In genomic region chr6:104477569-104477968, GRCh38 we compare ENCODE assay signal across 12 cellular contexts.
DNase-seq lines count a peak whose midpoint lies in the region; TF ChIP-seq lines count a peak whose summit lies in the region.
"Had no signal": no experiment of that assay in that cellular context is flagged by ENCODE, and none has a peak within 500 bp of the region (broad histone marks: within the 10 kb centered on the region; RNA-seq: fewer than 3 reads in every experiment).

No MANE protein-coding gene starts in this region.

- no peaks in the 10 kb centered on the region for H3K79me1 ChIP-seq in mesenchymal stem cell (replicated peaks; ENCODE audit: low read length, poor library complexity, severe bottlenecking)

- H3K18ac ChIP-seq in mesenchymal stem cell (ENCODE audit: low read depth in 1 of 2, low read length in 2 of 2), result no peak overlapping the region

- H3K27me3 Mint-ChIP-seq in neural progenitor cell (ENCODE audit: insufficient read depth, low read depth), result no peaks in the 10 kb centered on the region
- H3K27me3 Mint-ChIP-seq: B cell had no signal

- no peaks in the 10 kb centered on the region for H3K4me1 ChIP-seq in Karpas-422 (ENCODE audit: low read length)
- H3K4me1 ChIP-seq in neural progenitor cell, result peaks cover 23% of the 10 kb centered on the region
- H3K4me1 ChIP-seq in mesenchymal stem cell (ENCODE audit: control insufficient read depth, insufficient read depth, low read depth, low read length), result no peaks in the 10 kb centered on the region

- no peaks in the 10 kb centered on the region for H3K9me3 Mint-ChIP-seq in neural progenitor cell
- H3K9me3 Mint-ChIP-seq: CD8-positive, alpha-beta T cell; GM23338 had no signal

- no peak overlapping the region for H3K4me3 ChIP-seq in Karpas-422 (ENCODE audit: low read length)
- H3K4me3 ChIP-seq in neural progenitor cell, result no peak overlapping the region
- no peak overlapping the region for H3K4me3 ChIP-seq in mesenchymal stem cell (ENCODE audit: insufficient read depth in 1 of 2, low read depth in 1 of 2, low read length in 2 of 2)
- H3K4me3 ChIP-seq: BLaER1 treated with 17β-estradiol and CSF1 and Interleukin-3, amounts not matched to agents 10 nM and 100 nM; GM23338 had no signal

- H3K79me2 ChIP-seq in Karpas-422 (ENCODE audit: low read length) (no peaks in the 10 kb centered on the region), neural progenitor cell (ENCODE audit: low read depth) (no peaks in the 10 kb centered on the region)

- no peaks in the 10 kb centered on the region for H3K9me2 ChIP-seq in Karpas-422 (replicated peaks; ENCODE audit: insufficient read depth, low read length)

- peaks cover 2% of the 10 kb centered on the region for H3F3A ChIP-seq in neural progenitor cell (ENCODE audit: low read depth)

- no peak overlapping the region for H4K91ac ChIP-seq in mesenchymal stem cell (ENCODE audit: low read length)

- no peak for TF ChIP-seq CTCF in neural progenitor cell (IDR thresholded peaks at IDR 0.05)

- no peaks in the 10 kb centered on the region for H4K20me1 ChIP-seq in Karpas-422 (ENCODE audit: insufficient read depth, low read depth, low read length)
- peaks cover 6% of the 10 kb centered on the region for H4K20me1 ChIP-seq in neural progenitor cell (ENCODE audit: low read depth)
- H4K20me1 ChIP-seq: BLaER1 treated with 17β-estradiol and CSF1 and Interleukin-3, amounts not matched to agents 10 nM and 100 nM had no signal

- no peak overlapping the region for H2AK5ac ChIP-seq in mesenchymal stem cell (ENCODE audit: low read length, severe bottlenecking)

- no peak overlapping the region for H4K8ac ChIP-seq in mesenchymal stem cell (ENCODE audit: low read length)

- H3K36me3 ChIP-seq in Karpas-422 (ENCODE audit: insufficient read depth, low read length) (no peaks in the 10 kb centered on the region), neural progenitor cell (no peaks in the 10 kb centered on the region), mesenchymal stem cell (ENCODE audit: control insufficient read depth in 1 of 2, insufficient read depth in 2 of 2, low read depth in 1 of 2, low read length in 2 of 2) (no peaks in the 10 kb centered on the region)
- H3K36me3 ChIP-seq: BLaER1 treated with 17β-estradiol and CSF1 and Interleukin-3, amounts not matched to agents 10 nM and 100 nM had no signal

- no peak overlapping the region for H3K9ac ChIP-seq in Karpas-422 (ENCODE audit: low read length)
- no peak overlapping the region for H3K9ac ChIP-seq in neural progenitor cell
- no peak overlapping the region for H3K9ac ChIP-seq in mesenchymal stem cell (ENCODE audit: low read length)
- H3K9ac ChIP-seq: BLaER1 treated with 17β-estradiol and CSF1 and Interleukin-3, amounts not matched to agents 10 nM and 100 nM had no signal

- H3K27ac ChIP-seq in Karpas-422 (ENCODE audit: low read length) (no peak overlapping the region), neural progenitor cell (no peak overlapping the region), mesenchymal stem cell (ENCODE audit: low read length, poor library complexity, severe bottlenecking) (no peak overlapping the region)
- H3K27ac ChIP-seq: BLaER1 treated with 17β-estradiol and CSF1 and Interleukin-3, amounts not matched to agents 10 nM and 100 nM had no signal

- H3K14ac ChIP-seq in mesenchymal stem cell (ENCODE audit: low read length in 2 of 2), result no peak overlapping the region

- DNase-seq in Karpas-422, result peak; percentile 27
- peak; percentile 53 for DNase-seq in NCI-H146 treated with DMSO at 0.1 percent for 48 hours (lab: John Stamatoyannopoulos, UW; ENCODE audit: unreplicated experiment)
- DNase-seq in NCI-H748 treated with DMSO at 0.1 percent for 48 hours (lab: John Stamatoyannopoulos, UW), result peak; percentile 76
- peak; percentile 76 for DNase-seq in neural progenitor cell (ENCODE audit: low spot score)
- no peak for DNase-seq in D341Med (ENCODE audit: low spot score)
- no peak for DNase-seq in NCI-H2107 (lab: John Stamatoyannopoulos, UW)
- DNase-seq in mesenchymal stem cell, result no peak
- DNase-seq: CD8-positive, alpha-beta T cell; HCEC 1CT had no signal

- no peak overlapping the region for H2BK12ac ChIP-seq in mesenchymal stem cell (ENCODE audit: low read length in 2 of 2)

- H3K23ac ChIP-seq in mesenchymal stem cell (ENCODE audit: low read length in 2 of 2), result no peak overlapping the region

- H2BK120ac ChIP-seq in mesenchymal stem cell (ENCODE audit: low read depth, low read length), result no peak overlapping the region

- no peak overlapping the region for H3K4ac ChIP-seq in mesenchymal stem cell (ENCODE audit: low read depth in 1 of 2, low read length in 2 of 2)

- H2BK5ac ChIP-seq in mesenchymal stem cell (ENCODE audit: low read depth, low read length, poor library complexity, severe bottlenecking), result no peak overlapping the region

- no peaks in the 10 kb centered on the region for H3K36me3 Mint-ChIP-seq in neural progenitor cell
- H3K36me3 Mint-ChIP-seq: CD8-positive, alpha-beta T cell had no signal

- no peaks in the 10 kb centered on the region; the same call in 1 of the 2 replicates for H3K27me3 ChIP-seq in Karpas-422 (ENCODE audit: low read length)
- peaks cover 53% of the 10 kb centered on the region for H3K27me3 ChIP-seq in neural progenitor cell
- H3K27me3 ChIP-seq in mesenchymal stem cell (ENCODE audit: control insufficient read depth in 1 of 2, insufficient read depth in 1 of 2, low read length in 2 of 2), result peaks cover 0 to 3% of the 10 kb centered on the region in 2 experiments
- H3K27me3 ChIP-seq: BLaER1 treated with 17β-estradiol and CSF1 and Interleukin-3, amounts not matched to agents 10 nM and 100 nM had no signal

- H3K9me3 ChIP-seq in Karpas-422 (ENCODE audit: low read length), result no peaks in the 10 kb centered on the region
- no peaks in the 10 kb centered on the region for H3K9me3 ChIP-seq in neural progenitor cell (ENCODE audit: low read depth)
- no peaks in the 10 kb centered on the region for H3K9me3 ChIP-seq in mesenchymal stem cell (ENCODE audit: control insufficient read depth, low read length)

- H3K27ac Mint-ChIP-seq in neural progenitor cell, result no peak overlapping the region
- H3K27ac Mint-ChIP-seq: B cell; CD8-positive, alpha-beta T cell; GM23338 had no signal

- H2AFZ ChIP-seq in Karpas-422 (ENCODE audit: low read length) (no peak overlapping the region), neural progenitor cell (replicated peaks) (no peak overlapping the region), mesenchymal stem cell (ENCODE audit: low read depth, low read length) (no peak overlapping the region)
- H2AFZ ChIP-seq: GM23338 had no signal

- 86% methylated on average over 2 of the region's 2 CpGs for WGBS in mesenchymal stem cell

- H2BK15ac ChIP-seq in mesenchymal stem cell (ENCODE audit: low read depth, poor library complexity, severe bottlenecking), result no peak overlapping the region

- H3K4me2 ChIP-seq in Karpas-422 (ENCODE audit: low read depth, low read length, poor library complexity, severe bottlenecking), result no peak overlapping the region
- H3K4me2 ChIP-seq in neural progenitor cell, result peak overlapping the region; percentile 1
- no peak overlapping the region for H3K4me2 ChIP-seq in mesenchymal stem cell (ENCODE audit: low read length, poor library complexity, severe bottlenecking)
- H3K4me2 ChIP-seq: GM23338 had no signal

- H3K4me1 Mint-ChIP-seq in neural progenitor cell, result peaks cover 8% of the 10 kb centered on the region
- H3K4me1 Mint-ChIP-seq: B cell had no signal

- no peak overlapping the region for H3K4me3 Mint-ChIP-seq in neural progenitor cell
- H3K4me3 Mint-ChIP-seq: B cell; CD8-positive, alpha-beta T cell; GM23338 had no signal

Comparison
In these comparisons a context has a peak if more than half of its experiments do, and no peak if none do; other contexts are left out.
1. DNase-seq: peak in Karpas-422 (single experiment), NCI-H146 treated with DMSO at 0.1 percent for 48 hours (single experiment), NCI-H748 treated with DMSO at 0.1 percent for 48 hours (single experiment) and neural progenitor cell (single experiment); none in D341Med (single experiment), NCI-H2107 (single experiment) and mesenchymal stem cell (single experiment).